ENCODE assay signal across 21 cellular contexts in the genomic region with DNA sequence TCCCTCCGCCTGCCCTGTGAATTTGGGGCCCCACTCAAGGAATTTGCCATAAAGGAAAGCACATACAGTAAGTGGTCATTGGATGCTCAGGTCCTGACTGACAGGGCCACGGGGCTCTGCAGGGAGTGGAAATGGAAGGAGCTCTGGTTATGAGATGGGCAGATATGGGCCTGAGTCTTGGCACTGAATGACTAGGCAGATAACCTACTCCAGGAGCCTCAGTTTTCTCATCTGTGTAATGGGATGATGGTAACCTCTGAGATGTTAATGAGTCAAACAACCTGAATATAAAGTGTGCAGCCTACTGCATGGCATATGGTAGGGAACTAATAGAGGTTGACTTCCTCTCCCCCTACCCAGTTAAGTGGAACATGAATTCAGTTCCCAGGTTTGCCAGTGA. TPM values are rescaled to one million over a fixed set of nuclear protein-coding genes. Genes with fewer than 3 reads are reported as not detected.
A peak's percentile ranks its signal among the peaks of the same experiment; 100 is the strongest.
DNase-seq lines count a peak whose midpoint lies in the region; ATAC-seq, FAIRE-seq and TF ChIP-seq lines count a peak whose summit lies in the region.
"Had no signal": no experiment of that assay in that cellular context is flagged by ENCODE, and none has a peak within 500 bp of the region (broad histone marks: within the 10 kb centered on the region; RNA-seq: fewer than 3 reads in every experiment).

No MANE protein-coding gene starts in this region.

- TF ChIP-seq EP300 in K562 (IDR thresholded peaks at IDR 0.05; ENCODE audit: low read length) (no peak), esophagus muscularis mucosa (IDR thresholded peaks at IDR 0.05) (no peak), suprapubic skin (IDR thresholded peaks at IDR 0.05) (no peak)

- H3K4me3 ChIP-seq in GM23338, result no peak overlapping the region
- no peak overlapping the region for H3K4me3 ChIP-seq in K562
- no peak overlapping the region for H3K4me3 ChIP-seq in esophagus muscularis mucosa
- H3K4me3 ChIP-seq in suprapubic skin, result no peak overlapping the region
- H3K4me3 ChIP-seq: GM23248 had no signal

- no peak overlapping the region for H3K9ac ChIP-seq in K562 (ENCODE audit: insufficient read depth in 1 of 2, low read depth in 2 of 2, low read length in 2 of 2)
- H3K9ac ChIP-seq: GM23248 had no signal

- CTCF ChIA-PET in K562 (lab: Yijun Ruan, JAX; ENCODE audit: low intra/inter-chr PET ratio), result no interaction called here

- no peaks in the 10 kb centered on the region for H3K36me3 Mint-ChIP-seq in GM23338 (ENCODE audit: low read depth)

- BruUV-seq in K562 (replicated peaks; lab: Mats Ljungman, UMichigan), result no TSS peak

- H3K4me1 ChIP-seq in GM23338 (ENCODE audit: insufficient read depth), result peaks cover 37% of the 10 kb centered on the region
- no peaks in the 10 kb centered on the region for H3K4me1 ChIP-seq in K562 (replicated peaks in 1 of 2; ENCODE audit: control insufficient read depth in 2 of 2, insufficient read depth in 2 of 2, low read length in 2 of 2)
- H3K4me1 ChIP-seq in esophagus muscularis mucosa, result peaks cover 19 to 45% (median 36%) of the 10 kb centered on the region in 4 donors
- H3K4me1 ChIP-seq in suprapubic skin, result peaks cover 53% of the 10 kb centered on the region
- H3K4me1 ChIP-seq: BE2C had no signal

- H3K4me3 Mint-ChIP-seq in GM23338, result no peak overlapping the region
- H3K4me3 Mint-ChIP-seq: CD4-positive, alpha-beta T cell; HFFc6 had no signal

- no peak overlapping the region for H3K27ac Mint-ChIP-seq in GM23338
- H3K27ac Mint-ChIP-seq: CD4-positive, alpha-beta T cell; HFFc6 had no signal

- in situ Hi-C loops in K562 (cut with MboI), result no loop called here

- no peak for TF ChIP-seq POLR2A in K562 (conservative IDR thresholded peaks at IDR 0.05)
- no peak for TF ChIP-seq POLR2A in esophagus muscularis mucosa (IDR thresholded peaks at IDR 0.05; ENCODE audit: low read depth)
- no peak for TF ChIP-seq POLR2A in suprapubic skin (IDR thresholded peaks at IDR 0.05)

- TF ChIP-seq RAD21 in K562 (CRISPR knock-in tag; conservative IDR thresholded peaks at IDR 0.05 in 1 of 2, IDR thresholded peaks at IDR 0.05 in 1 of 2), result no peak

- H3K36me3 ChIP-seq in GM23338 (ENCODE audit: insufficient read depth), result no peaks in the 10 kb centered on the region
- no peaks in the 10 kb centered on the region for H3K36me3 ChIP-seq in K562 (ENCODE audit: control insufficient read depth, insufficient read depth, low read length)
- H3K36me3 ChIP-seq in esophagus muscularis mucosa, result peaks cover 27 to 83% (median 58%) of the 10 kb centered on the region in 4 donors
- peaks cover 51% of the 10 kb centered on the region for H3K36me3 ChIP-seq in suprapubic skin
- H3K36me3 ChIP-seq: BE2C had no signal

- WGBS in K562 (ENCODE audit: insufficient coverage, low coverage, missing lambda C conversion rate), result 0% methylated on average over 2 of the region's 2 CpGs
- WGBS in esophagus muscularis mucosa, result 94% methylated on average over 2 of the region's 2 CpGs
- WGBS in suprapubic skin, result 90% methylated on average over 2 of the region's 2 CpGs

- peaks cover 4% of the 10 kb centered on the region for H3K27me3 Mint-ChIP-seq in GM23338 (ENCODE audit: insufficient read depth, low read depth, poor library complexity)
- H3K27me3 Mint-ChIP-seq: CD4-positive, alpha-beta T cell had no signal

- H4K20me1 ChIP-seq in GM23338 (replicated peaks; ENCODE audit: insufficient read depth) (no peaks in the 10 kb centered on the region), K562 (replicated peaks; ENCODE audit: control insufficient read depth, insufficient read depth, low read length) (no peaks in the 10 kb centered on the region)

- H2AFZ ChIP-seq in GM23338 (no peak overlapping the region), K562 (ENCODE audit: low read depth, low read length) (no peak overlapping the region)
- H2AFZ ChIP-seq: GM23248 had no signal

- H3K9me3 Mint-ChIP-seq in GM23338, result no peaks in the 10 kb centered on the region
- H3K9me3 Mint-ChIP-seq: CD4-positive, alpha-beta T cell; HFFc6 had no signal

- no peak for DNase-seq in GM23338 (ENCODE audit: low spot score)
- no peak for DNase-seq in K562 (ENCODE audit: extremely low read depth in 1 of 4, low spot score in 3 of 4)
- DNase-seq in esophagus muscularis mucosa (ENCODE audit: extremely low spot score), result no peak
- DNase-seq in suprapubic skin (ENCODE audit: low spot score in 2 of 2), result no peak
- DNase-seq in mesenteric fat pad (ENCODE audit: low spot score), result no peak
- no peak for DNase-seq in Right ventricle myocardium superior
- DNase-seq in A172 (ENCODE audit: low spot score), result no peak
- DNase-seq: ACHN; BE2C; Caco-2; CD4-positive, alpha-beta T cell; GM23248; HFFc6 had no signal

- no peaks in the 10 kb centered on the region for H3K9me1 ChIP-seq in K562 (ENCODE audit: control insufficient read depth, insufficient read depth, low read length)

- no peak for TF ChIP-seq CTCF in GM23338 (conservative IDR thresholded peaks at IDR 0.05; ENCODE audit: low read depth in 2 of 2)
- no peak for TF ChIP-seq CTCF in K562 (IDR thresholded peaks at IDR 0.05 in 2 of 3, conservative IDR thresholded peaks at IDR 0.05 in 1 of 3; ENCODE audit: insufficient read depth in 2 of 3, low read depth in 1 of 3, low read length in 3 of 3)
- TF ChIP-seq CTCF in esophagus muscularis mucosa (IDR thresholded peaks at IDR 0.05), result no peak
- TF ChIP-seq CTCF in suprapubic skin (IDR thresholded peaks at IDR 0.05), result no peak

- no peaks in the 10 kb centered on the region for H3K9me3 ChIP-seq in K562 (replicated peaks; ENCODE audit: control insufficient read depth, insufficient read depth, low read depth, low read length)
- H3K9me3 ChIP-seq in esophagus muscularis mucosa, result no peaks in the 10 kb centered on the region
- no peaks in the 10 kb centered on the region for H3K9me3 ChIP-seq in suprapubic skin
- H3K9me3 ChIP-seq: BE2C, Caco-2 had no signal

- ATAC-seq in GM23338, result no peak
- no peak for ATAC-seq in K562
- no peak for ATAC-seq in HG03521 (IDR thresholded peaks at IDR 0.05; ENCODE audit: unreplicated experiment)
- ATAC-seq in Right ventricle myocardium superior (ENCODE audit: poor library complexity), result no peak
- ATAC-seq: HCT116 had no signal

- FAIRE-seq in K562 (lab: Jason Lieb, UNC), result no peak
- FAIRE-seq: A204.1, D721Med, G401.6, GM12891, HTR-8/SVneo had no signal

- no peaks in the 10 kb centered on the region for H3F3A ChIP-seq in GM23338 (replicated peaks; ENCODE audit: low read depth)

- H3K27me3 ChIP-seq in GM23338 (ENCODE audit: insufficient read depth), result no peaks in the 10 kb centered on the region
- H3K27me3 ChIP-seq in K562 (ENCODE audit: control insufficient read depth in 2 of 2, insufficient read depth in 2 of 2, low read length in 2 of 2), result peaks cover 0 to 13% of the 10 kb centered on the region in 2 experiments; a peak in 2 of 5 replicates
- no peaks in the 10 kb centered on the region for H3K27me3 ChIP-seq in esophagus muscularis mucosa
- H3K27me3 ChIP-seq in suprapubic skin, result no peaks in the 10 kb centered on the region
- H3K27me3 ChIP-seq: BE2C had no signal

- POLR2A ChIA-PET in K562 (lab: Yijun Ruan, JAX), result no interaction called here

- peak overlapping the region; percentile 54; the same call in 1 of the 2 replicates for H3K4me2 ChIP-seq in GM23338
- H3K4me2 ChIP-seq in K562 (ENCODE audit: insufficient read depth, low read length), result no peak overlapping the region

- H3K79me2 ChIP-seq in GM23338 (replicated peaks; ENCODE audit: insufficient read depth) (no peaks in the 10 kb centered on the region), K562 (ENCODE audit: control insufficient read depth, insufficient read depth, low read length) (no peaks in the 10 kb centered on the region)

- peaks cover 36% of the 10 kb centered on the region for H3K4me1 Mint-ChIP-seq in GM23338

- H3K27ac ChIP-seq in GM23338 (ENCODE audit: low read depth) (no peak overlapping the region), K562 (ENCODE audit: extremely low read depth, low read depth, low read length) (no peak overlapping the region), esophagus muscularis mucosa (replicated peaks in 1 of 4) (peak overlapping the region; percentile 42 to 70 (median 56)), suprapubic skin (peak overlapping the region; percentile 41)
- H3K27ac ChIP-seq: C4-2B, GM23248 had no signal

- no peaks in the 10 kb centered on the region for H3K9me2 ChIP-seq in GM23338 (ENCODE audit: insufficient read depth)

- intact Hi-C loops in K562 (cut with micrococcal nuclease) (no loop called here), esophagus muscularis mucosa (cut with DNase I) (no loop called here), Right ventricle myocardium superior (cut with DNase I) (no loop called here)

TF ChIP-seq in GM23338, 12 proteins besides CTCF, POLR2A, EP300 and RAD21:
- TF ChIP-seq NANOG (IDR thresholded peaks at IDR 0.05; ENCODE audit: borderline replicate concordance) (no peak), CREB1 (CRISPR knock-in tag; IDR thresholded peaks at IDR 0.05; ENCODE audit: low read depth) (no peak)
TF ChIP-seq in GM23338: peak in this region for 0.

TF ChIP-seq in K562, 482 proteins besides CTCF, POLR2A, EP300 and RAD21:
- TF ChIP-seq RBM25 (IDR thresholded peaks at IDR 0.05; ENCODE audit: low read depth, low read length, severe bottlenecking), result peak; percentile 20
- no peak for TF ChIP-seq HOXB6 (CRISPR knock-in tag; IDR thresholded peaks at IDR 0.05; ENCODE audit: borderline replicate concordance)

RNA-seq across cellular contexts. Expression of gene NAA20, which starts 56.4 kb away (rescaled TPM):
- 28.7 and 29.4 TPM in 2 replicates for total RNA-seq in GM23338 (2014; rRNA removed; shearing (Covaris generic))
- polyA plus RNA-seq in GM23338 (2016; fragmentation: Nextera tagmentation; extraction: Ambion mirVana), result 117 and 127 TPM in 2 replicates
- total RNA-seq in K562 (2011; cell fraction: chromatin; rRNA removed; ENCODE audit: low replicate concordance), result 12.7 and 16.9 TPM in 2 replicates
- 18.7 and 25.7 TPM in 2 replicates for total RNA-seq in K562 (2011; cell fraction: nucleolus; rRNA removed)
- 22.6 and 27.2 TPM in 2 replicates for total RNA-seq in K562 (2011; cell fraction: nucleoplasm; rRNA removed)
- total RNA-seq in K562 (2014; rRNA removed), result 46.9 and 51.4 TPM in 2 replicates
- total RNA-seq in K562 (2014; rRNA removed; fragmentation: Illumina TruSeq; extraction: Trizol), result 84.6 and 88.1 TPM in 2 replicates
- 68.3 TPM in 2 replicates for total RNA-seq in K562 (2015; rRNA removed; fragmentation: Illumina TruSeq; extraction: Trizol)
- 67.0 and 69.8 TPM in 2 replicates for total RNA-seq in K562 (2021)
- 69.5 and 105 TPM in 2 replicates for polyA plus RNA-seq in K562 (2011; rRNA removed)
- polyA plus RNA-seq in K562 (2011; cell fraction: cytosol; rRNA removed), result 37.7 and 43.1 TPM in 2 replicates
- 14.4 and 22.0 TPM in 2 replicates for polyA plus RNA-seq in K562 (2011; cell fraction: nucleus; rRNA removed)
- polyA plus RNA-seq in K562 (2012), result 48.1 and 77.9 TPM in 2 replicates
- polyA plus RNA-seq in K562 (2014; fragmentation: Illumina TruSeq; extraction: Trizol), result 68.2 and 69.3 TPM in 2 replicates
- 100 to 1,000 TPM; 341 to 361 TPM for polyA plus RNA-seq in K562 (2014; fragmentation: Nextera tagmentation; extraction: Ambion mirVana)
- polyA plus RNA-seq in K562 (2014; rRNA removed), result 86.5 and 104 TPM in 2 replicates
- 40.5 and 43.6 TPM in 2 replicates for polyA minus RNA-seq in K562 (2011; rRNA and poly(A)+ RNA removed)
- 12.6 and 14.0 TPM in 2 replicates for polyA minus RNA-seq in K562 (2011; cell fraction: cytosol; rRNA and poly(A)+ RNA removed)
- polyA minus RNA-seq in K562 (2011; cell fraction: nucleus; rRNA and poly(A)+ RNA removed), result 18.7 and 19.9 TPM in 2 replicates
- 10 to 100 TPM; 29.5 to 38.5 (median 34.8) TPM for total RNA-seq in esophagus muscularis mucosa
- 10 to 100 TPM; 20.4 to 38.1 (median 36.5) TPM for total RNA-seq in suprapubic skin
- total RNA-seq in mesenteric fat pad, result 71.8 TPM
- total RNA-seq in Right ventricle myocardium superior, result 59.2 TPM
- 92.8 and 106 TPM in 2 replicates for total RNA-seq in A172 (2014; rRNA removed; shearing (Covaris generic))

Comparison
In these comparisons a context has a peak if more than half of its experiments do, and no peak if none do; other contexts are left out.
1. H3K27ac ChIP-seq: peak in esophagus muscularis mucosa (4 of 4) and suprapubic skin (single experiment); none in GM23338 (single experiment) and K562 (single experiment).